In the genomic region with DNA sequence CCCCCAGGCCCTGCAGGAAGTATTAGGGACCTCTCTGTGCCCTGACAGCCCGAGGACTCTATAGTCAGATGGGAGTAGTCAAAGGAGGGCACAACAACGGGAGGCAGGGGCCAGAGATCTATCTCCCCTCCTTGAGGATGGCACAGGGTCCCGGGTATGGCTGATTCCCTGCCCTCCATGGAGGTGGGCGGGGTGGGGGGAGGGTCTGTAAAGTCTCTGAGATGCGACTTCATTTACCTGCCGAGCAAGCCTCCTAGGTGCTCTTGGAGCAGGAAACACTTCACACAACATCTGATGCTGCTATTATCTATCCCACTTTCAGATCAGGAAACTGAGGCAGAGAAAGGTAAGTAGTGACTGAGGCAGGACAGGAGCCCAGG, we compare ENCODE assay signal across 1 cellular context.
TF ChIP-seq lines count a peak whose summit lies in the region.

No MANE protein-coding gene starts in this region.

TF ChIP-seq in GM23338, 12 proteins besides CTCF, POLR2A, EP300 and RAD21:
- TF ChIP-seq, protein P1, sequence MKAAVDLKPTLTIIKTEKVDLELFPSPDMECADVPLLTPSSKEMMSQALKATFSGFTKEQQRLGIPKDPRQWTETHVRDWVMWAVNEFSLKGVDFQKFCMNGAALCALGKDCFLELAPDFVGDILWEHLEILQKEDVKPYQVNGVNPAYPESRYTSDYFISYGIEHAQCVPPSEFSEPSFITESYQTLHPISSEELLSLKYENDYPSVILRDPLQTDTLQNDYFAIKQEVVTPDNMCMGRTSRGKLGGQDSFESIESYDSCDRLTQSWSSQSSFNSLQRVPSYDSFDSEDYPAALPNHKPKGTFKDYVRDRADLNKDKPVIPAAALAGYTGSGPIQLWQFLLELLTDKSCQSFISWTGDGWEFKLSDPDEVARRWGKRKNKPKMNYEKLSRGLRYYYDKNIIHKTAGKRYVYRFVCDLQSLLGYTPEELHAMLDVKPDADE (IDR thresholded peaks at IDR 0.05), result no peak
- no peak for TF ChIP-seq JUNB (IDR thresholded peaks at IDR 0.05; ENCODE audit: unreplicated experiment)
- no peak for TF ChIP-seq NANOG (IDR thresholded peaks at IDR 0.05; ENCODE audit: borderline replicate concordance)
- TF ChIP-seq EZH2phosphoT487 (IDR thresholded peaks at IDR 0.05; ENCODE audit: unreplicated experiment), result no peak
- TF ChIP-seq CREB1 (CRISPR knock-in tag; IDR thresholded peaks at IDR 0.05; ENCODE audit: low read depth), result no peak
- no peak for TF ChIP-seq EZH2 (IDR thresholded peaks at IDR 0.05; ENCODE audit: low read depth, unreplicated experiment)
- TF ChIP-seq STAT1 (IDR thresholded peaks at IDR 0.05; ENCODE audit: unreplicated experiment), result no peak
- no peak for TF ChIP-seq ZNF331 (CRISPR knock-in tag; IDR thresholded peaks at IDR 0.05; ENCODE audit: low read depth)
- TF ChIP-seq, protein P2, sequence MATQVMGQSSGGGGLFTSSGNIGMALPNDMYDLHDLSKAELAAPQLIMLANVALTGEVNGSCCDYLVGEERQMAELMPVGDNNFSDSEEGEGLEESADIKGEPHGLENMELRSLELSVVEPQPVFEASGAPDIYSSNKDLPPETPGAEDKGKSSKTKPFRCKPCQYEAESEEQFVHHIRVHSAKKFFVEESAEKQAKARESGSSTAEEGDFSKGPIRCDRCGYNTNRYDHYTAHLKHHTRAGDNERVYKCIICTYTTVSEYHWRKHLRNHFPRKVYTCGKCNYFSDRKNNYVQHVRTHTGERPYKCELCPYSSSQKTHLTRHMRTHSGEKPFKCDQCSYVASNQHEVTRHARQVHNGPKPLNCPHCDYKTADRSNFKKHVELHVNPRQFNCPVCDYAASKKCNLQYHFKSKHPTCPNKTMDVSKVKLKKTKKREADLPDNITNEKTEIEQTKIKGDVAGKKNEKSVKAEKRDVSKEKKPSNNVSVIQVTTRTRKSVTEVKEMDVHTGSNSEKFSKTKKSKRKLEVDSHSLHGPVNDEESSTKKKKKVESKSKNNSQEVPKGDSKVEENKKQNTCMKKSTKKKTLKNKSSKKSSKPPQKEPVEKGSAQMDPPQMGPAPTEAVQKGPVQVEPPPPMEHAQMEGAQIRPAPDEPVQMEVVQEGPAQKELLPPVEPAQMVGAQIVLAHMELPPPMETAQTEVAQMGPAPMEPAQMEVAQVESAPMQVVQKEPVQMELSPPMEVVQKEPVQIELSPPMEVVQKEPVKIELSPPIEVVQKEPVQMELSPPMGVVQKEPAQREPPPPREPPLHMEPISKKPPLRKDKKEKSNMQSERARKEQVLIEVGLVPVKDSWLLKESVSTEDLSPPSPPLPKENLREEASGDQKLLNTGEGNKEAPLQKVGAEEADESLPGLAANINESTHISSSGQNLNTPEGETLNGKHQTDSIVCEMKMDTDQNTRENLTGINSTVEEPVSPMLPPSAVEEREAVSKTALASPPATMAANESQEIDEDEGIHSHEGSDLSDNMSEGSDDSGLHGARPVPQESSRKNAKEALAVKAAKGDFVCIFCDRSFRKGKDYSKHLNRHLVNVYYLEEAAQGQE (IDR thresholded peaks at IDR 0.05; ENCODE audit: unreplicated experiment), result no peak
- TF ChIP-seq, protein P3, sequence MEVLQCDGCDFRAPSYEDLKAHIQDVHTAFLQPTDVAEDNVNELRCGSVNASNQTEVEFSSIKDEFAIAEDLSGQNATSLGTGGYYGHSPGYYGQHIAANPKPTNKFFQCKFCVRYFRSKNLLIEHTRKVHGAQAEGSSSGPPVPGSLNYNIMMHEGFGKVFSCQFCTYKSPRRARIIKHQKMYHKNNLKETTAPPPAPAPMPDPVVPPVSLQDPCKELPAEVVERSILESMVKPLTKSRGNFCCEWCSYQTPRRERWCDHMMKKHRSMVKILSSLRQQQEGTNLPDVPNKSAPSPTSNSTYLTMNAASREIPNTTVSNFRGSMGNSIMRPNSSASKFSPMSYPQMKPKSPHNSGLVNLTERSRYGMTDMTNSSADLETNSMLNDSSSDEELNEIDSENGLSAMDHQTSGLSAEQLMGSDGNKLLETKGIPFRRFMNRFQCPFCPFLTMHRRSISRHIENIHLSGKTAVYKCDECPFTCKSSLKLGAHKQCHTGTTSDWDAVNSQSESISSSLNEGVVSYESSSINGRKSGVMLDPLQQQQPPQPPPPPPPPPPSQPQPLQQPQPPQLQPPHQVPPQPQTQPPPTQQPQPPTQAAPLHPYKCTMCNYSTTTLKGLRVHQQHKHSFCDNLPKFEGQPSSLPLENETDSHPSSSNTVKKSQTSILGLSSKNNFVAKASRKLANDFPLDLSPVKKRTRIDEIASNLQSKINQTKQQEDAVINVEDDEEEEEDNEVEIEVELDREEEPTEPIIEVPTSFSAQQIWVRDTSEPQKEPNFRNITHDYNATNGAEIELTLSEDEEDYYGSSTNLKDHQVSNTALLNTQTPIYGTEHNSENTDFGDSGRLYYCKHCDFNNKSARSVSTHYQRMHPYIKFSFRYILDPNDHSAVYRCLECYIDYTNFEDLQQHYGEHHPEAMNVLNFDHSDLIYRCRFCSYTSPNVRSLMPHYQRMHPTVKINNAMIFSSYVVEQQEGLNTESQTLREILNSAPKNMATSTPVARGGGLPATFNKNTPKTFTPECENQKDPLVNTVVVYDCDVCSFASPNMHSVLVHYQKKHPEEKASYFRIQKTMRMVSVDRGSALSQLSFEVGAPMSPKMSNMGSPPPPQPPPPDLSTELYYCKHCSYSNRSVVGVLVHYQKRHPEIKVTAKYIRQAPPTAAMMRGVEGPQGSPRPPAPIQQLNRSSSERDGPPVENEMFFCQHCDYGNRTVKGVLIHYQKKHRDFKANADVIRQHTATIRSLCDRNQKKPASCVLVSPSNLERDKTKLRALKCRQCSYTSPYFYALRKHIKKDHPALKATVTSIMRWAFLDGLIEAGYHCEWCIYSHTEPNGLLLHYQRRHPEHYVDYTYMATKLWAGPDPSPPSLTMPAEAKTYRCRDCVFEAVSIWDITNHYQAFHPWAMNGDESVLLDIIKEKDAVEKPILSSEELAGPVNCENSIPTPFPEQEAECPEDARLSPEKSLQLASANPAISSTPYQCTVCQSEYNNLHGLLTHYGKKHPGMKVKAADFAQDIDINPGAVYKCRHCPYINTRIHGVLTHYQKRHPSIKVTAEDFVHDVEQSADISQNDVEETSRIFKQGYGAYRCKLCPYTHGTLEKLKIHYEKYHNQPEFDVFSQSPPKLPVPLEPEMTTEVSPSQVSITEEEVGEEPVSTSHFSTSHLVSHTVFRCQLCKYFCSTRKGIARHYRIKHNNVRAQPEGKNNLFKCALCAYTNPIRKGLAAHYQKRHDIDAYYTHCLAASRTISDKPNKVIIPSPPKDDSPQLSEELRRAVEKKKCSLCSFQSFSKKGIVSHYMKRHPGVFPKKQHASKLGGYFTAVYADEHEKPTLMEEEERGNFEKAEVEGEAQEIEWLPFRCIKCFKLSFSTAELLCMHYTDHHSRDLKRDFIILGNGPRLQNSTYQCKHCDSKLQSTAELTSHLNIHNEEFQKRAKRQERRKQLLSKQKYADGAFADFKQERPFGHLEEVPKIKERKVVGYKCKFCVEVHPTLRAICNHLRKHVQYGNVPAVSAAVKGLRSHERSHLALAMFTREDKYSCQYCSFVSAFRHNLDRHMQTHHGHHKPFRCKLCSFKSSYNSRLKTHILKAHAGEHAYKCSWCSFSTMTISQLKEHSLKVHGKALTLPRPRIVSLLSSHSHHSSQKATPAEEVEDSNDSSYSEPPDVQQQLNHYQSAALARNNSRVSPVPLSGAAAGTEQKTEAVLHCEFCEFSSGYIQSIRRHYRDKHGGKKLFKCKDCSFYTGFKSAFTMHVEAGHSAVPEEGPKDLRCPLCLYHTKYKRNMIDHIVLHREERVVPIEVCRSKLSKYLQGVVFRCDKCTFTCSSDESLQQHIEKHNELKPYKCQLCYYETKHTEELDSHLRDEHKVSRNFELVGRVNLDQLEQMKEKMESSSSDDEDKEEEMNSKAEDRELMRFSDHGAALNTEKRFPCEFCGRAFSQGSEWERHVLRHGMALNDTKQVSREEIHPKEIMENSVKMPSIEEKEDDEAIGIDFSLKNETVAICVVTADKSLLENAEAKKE (CRISPR knock-in tag; IDR thresholded peaks at IDR 0.05), result no peak
- TF ChIP-seq POLR2AphosphoS5 (IDR thresholded peaks at IDR 0.05; ENCODE audit: low read depth), result no peak
- no peak for TF ChIP-seq ZNF114 (CRISPR knock-in tag; IDR thresholded peaks at IDR 0.05)
TF ChIP-seq in GM23338: peak in this region for 0.
